In genomic region chr7:29405891-29406290, GRCh38 we compare ENCODE assay signal across 1 cellular context.
TF ChIP-seq lines count a peak whose summit lies in the region.

No MANE protein-coding gene starts in this region.

TF ChIP-seq in HepG2, 621 proteins besides CTCF, POLR2A, EP300 and RAD21 (continued from another document and continues in another):
- no peak for TF ChIP-seq CSRNP2 (CRISPR knock-in tag; conservative IDR thresholded peaks at IDR 0.05; ENCODE audit: low read depth)
- TF ChIP-seq, protein P1, sequence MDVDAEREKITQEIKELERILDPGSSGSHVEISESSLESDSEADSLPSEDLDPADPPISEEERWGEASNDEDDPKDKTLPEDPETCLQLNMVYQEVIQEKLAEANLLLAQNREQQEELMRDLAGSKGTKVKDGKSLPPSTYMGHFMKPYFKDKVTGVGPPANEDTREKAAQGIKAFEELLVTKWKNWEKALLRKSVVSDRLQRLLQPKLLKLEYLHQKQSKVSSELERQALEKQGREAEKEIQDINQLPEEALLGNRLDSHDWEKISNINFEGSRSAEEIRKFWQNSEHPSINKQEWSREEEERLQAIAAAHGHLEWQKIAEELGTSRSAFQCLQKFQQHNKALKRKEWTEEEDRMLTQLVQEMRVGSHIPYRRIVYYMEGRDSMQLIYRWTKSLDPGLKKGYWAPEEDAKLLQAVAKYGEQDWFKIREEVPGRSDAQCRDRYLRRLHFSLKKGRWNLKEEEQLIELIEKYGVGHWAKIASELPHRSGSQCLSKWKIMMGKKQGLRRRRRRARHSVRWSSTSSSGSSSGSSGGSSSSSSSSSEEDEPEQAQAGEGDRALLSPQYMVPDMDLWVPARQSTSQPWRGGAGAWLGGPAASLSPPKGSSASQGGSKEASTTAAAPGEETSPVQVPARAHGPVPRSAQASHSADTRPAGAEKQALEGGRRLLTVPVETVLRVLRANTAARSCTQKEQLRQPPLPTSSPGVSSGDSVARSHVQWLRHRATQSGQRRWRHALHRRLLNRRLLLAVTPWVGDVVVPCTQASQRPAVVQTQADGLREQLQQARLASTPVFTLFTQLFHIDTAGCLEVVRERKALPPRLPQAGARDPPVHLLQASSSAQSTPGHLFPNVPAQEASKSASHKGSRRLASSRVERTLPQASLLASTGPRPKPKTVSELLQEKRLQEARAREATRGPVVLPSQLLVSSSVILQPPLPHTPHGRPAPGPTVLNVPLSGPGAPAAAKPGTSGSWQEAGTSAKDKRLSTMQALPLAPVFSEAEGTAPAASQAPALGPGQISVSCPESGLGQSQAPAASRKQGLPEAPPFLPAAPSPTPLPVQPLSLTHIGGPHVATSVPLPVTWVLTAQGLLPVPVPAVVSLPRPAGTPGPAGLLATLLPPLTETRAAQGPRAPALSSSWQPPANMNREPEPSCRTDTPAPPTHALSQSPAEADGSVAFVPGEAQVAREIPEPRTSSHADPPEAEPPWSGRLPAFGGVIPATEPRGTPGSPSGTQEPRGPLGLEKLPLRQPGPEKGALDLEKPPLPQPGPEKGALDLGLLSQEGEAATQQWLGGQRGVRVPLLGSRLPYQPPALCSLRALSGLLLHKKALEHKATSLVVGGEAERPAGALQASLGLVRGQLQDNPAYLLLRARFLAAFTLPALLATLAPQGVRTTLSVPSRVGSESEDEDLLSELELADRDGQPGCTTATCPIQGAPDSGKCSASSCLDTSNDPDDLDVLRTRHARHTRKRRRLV (CRISPR knock-in tag; IDR thresholded peaks at IDR 0.05), result no peak
- no peak for TF ChIP-seq ZNF788 (CRISPR knock-in tag; IDR thresholded peaks at IDR 0.05; ENCODE audit: borderline replicate concordance)
- no peak for TF ChIP-seq AGO2 (optimal IDR thresholded peaks at IDR 0.05; ENCODE audit: low read depth, low read length)
- no peak for TF ChIP-seq MTA3 (CRISPR knock-in tag; IDR thresholded peaks at IDR 0.05)
- no peak for TF ChIP-seq ETV6 (CRISPR knock-in tag; conservative IDR thresholded peaks at IDR 0.05)
- no peak for TF ChIP-seq SSRP1 (CRISPR knock-in tag; IDR thresholded peaks at IDR 0.05)
- TF ChIP-seq ZNF775 (CRISPR knock-in tag; IDR thresholded peaks at IDR 0.05; ENCODE audit: borderline replicate concordance), result peak; percentile 95
- TF ChIP-seq KAT7 (CRISPR knock-in tag; IDR thresholded peaks at IDR 0.05; ENCODE audit: borderline replicate concordance), result no peak
- no peak for TF ChIP-seq ZNF256 (CRISPR knock-in tag; conservative IDR thresholded peaks at IDR 0.05)
- TF ChIP-seq ZNF7 (CRISPR knock-in tag; IDR thresholded peaks at IDR 0.05), result no peak
- TF ChIP-seq ZNF574 (CRISPR knock-in tag; IDR thresholded peaks at IDR 0.05), result 0 out of 2 replicates have a peak, but pooled peaks have one; percentile 22
- TF ChIP-seq PHF20 (CRISPR knock-in tag; IDR thresholded peaks at IDR 0.05), result no peak
- 0 out of 2 replicates have a peak, but pooled peaks have one; percentile 16 for TF ChIP-seq ZBTB3 (CRISPR knock-in tag; IDR thresholded peaks at IDR 0.05; ENCODE audit: borderline replicate concordance, low read depth)
- TF ChIP-seq, protein P2, sequence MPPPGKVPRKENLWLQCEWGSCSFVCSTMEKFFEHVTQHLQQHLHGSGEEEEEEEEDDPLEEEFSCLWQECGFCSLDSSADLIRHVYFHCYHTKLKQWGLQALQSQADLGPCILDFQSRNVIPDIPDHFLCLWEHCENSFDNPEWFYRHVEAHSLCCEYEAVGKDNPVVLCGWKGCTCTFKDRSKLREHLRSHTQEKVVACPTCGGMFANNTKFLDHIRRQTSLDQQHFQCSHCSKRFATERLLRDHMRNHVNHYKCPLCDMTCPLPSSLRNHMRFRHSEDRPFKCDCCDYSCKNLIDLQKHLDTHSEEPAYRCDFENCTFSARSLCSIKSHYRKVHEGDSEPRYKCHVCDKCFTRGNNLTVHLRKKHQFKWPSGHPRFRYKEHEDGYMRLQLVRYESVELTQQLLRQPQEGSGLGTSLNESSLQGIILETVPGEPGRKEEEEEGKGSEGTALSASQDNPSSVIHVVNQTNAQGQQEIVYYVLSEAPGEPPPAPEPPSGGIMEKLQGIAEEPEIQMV (CRISPR knock-in tag; IDR thresholded peaks at IDR 0.05; ENCODE audit: low read depth), result peak; percentile 36; the same call in 1 of the 2 replicates
- TF ChIP-seq, protein P3, sequence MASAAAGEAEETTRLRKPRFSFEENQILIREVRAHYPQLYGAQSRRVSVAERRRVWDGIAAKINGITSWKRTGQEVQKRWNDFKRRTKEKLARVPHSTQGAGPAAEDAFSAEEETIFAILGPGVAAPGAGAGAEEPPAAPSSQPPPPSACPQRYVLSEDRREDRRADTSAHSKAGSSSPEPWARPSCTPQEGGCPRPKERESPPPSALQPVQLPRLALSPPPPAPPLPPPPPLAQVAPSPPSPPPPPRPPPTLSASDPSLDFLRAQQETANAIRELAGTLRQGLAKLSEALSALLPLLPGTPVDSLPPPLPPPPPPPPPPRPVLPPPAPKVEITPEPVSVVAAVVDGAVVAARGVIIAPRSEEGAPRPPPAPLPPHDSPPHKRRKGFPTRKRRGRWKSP (CRISPR knock-in tag; IDR thresholded peaks at IDR 0.05), result no peak
- no peak for TF ChIP-seq ZSCAN29 (CRISPR knock-in tag; conservative IDR thresholded peaks at IDR 0.05)
- no peak for TF ChIP-seq SNAI1 (CRISPR knock-in tag; IDR thresholded peaks at IDR 0.05; ENCODE audit: borderline replicate concordance)
- TF ChIP-seq, protein P4, sequence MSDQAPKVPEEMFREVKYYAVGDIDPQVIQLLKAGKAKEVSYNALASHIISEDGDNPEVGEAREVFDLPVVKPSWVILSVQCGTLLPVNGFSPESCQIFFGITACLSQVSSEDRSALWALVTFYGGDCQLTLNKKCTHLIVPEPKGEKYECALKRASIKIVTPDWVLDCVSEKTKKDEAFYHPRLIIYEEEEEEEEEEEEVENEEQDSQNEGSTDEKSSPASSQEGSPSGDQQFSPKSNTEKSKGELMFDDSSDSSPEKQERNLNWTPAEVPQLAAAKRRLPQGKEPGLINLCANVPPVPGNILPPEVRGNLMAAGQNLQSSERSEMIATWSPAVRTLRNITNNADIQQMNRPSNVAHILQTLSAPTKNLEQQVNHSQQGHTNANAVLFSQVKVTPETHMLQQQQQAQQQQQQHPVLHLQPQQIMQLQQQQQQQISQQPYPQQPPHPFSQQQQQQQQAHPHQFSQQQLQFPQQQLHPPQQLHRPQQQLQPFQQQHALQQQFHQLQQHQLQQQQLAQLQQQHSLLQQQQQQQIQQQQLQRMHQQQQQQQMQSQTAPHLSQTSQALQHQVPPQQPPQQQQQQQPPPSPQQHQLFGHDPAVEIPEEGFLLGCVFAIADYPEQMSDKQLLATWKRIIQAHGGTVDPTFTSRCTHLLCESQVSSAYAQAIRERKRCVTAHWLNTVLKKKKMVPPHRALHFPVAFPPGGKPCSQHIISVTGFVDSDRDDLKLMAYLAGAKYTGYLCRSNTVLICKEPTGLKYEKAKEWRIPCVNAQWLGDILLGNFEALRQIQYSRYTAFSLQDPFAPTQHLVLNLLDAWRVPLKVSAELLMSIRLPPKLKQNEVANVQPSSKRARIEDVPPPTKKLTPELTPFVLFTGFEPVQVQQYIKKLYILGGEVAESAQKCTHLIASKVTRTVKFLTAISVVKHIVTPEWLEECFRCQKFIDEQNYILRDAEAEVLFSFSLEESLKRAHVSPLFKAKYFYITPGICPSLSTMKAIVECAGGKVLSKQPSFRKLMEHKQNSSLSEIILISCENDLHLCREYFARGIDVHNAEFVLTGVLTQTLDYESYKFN (CRISPR knock-in tag; conservative IDR thresholded peaks at IDR 0.05), result peak; percentile 89
- no peak for TF ChIP-seq NFE2L2 (IDR thresholded peaks at IDR 0.05; ENCODE audit: low read length)
- TF ChIP-seq, protein P5, sequence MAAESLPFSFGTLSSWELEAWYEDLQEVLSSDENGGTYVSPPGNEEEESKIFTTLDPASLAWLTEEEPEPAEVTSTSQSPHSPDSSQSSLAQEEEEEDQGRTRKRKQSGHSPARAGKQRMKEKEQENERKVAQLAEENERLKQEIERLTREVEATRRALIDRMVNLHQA (CRISPR knock-in tag; IDR thresholded peaks at IDR 0.05), result no peak
- peak; percentile 74; the same call in 1 of the 2 replicates for TF ChIP-seq MED1 (CRISPR knock-in tag; IDR thresholded peaks at IDR 0.05)
- no peak for TF ChIP-seq HDAC2 (CRISPR knock-in tag; IDR thresholded peaks at IDR 0.05)
- TF ChIP-seq ZHX2 (IDR thresholded peaks at IDR 0.05; ENCODE audit: low read depth), result no peak
- no peak for TF ChIP-seq ZHX2 (CRISPR knock-in tag; IDR thresholded peaks at IDR 0.05; ENCODE audit: borderline replicate concordance)
- no peak for TF ChIP-seq ZNF724P (CRISPR knock-in tag; IDR thresholded peaks at IDR 0.05; ENCODE audit: borderline replicate concordance)
- TF ChIP-seq GMEB2 (CRISPR knock-in tag; IDR thresholded peaks at IDR 0.05; ENCODE audit: low read depth), result no peak
- TF ChIP-seq ZNF12 (CRISPR knock-in tag; IDR thresholded peaks at IDR 0.05), result no peak
- 0 out of 2 replicates have a peak, but pooled peaks have one; percentile 15 for TF ChIP-seq ZNF331 (CRISPR knock-in tag; IDR thresholded peaks at IDR 0.05)
- TF ChIP-seq TSC22D2 (CRISPR knock-in tag; IDR thresholded peaks at IDR 0.05; ENCODE audit: borderline replicate concordance), result no peak
- no peak for TF ChIP-seq MXI1 (IDR thresholded peaks at IDR 0.05; ENCODE audit: borderline replicate concordance, low read depth, low read length)
